In genomic region chrX:677376-677775, GRCh38 we compare ENCODE assay signal across 1 cellular context.
TF ChIP-seq lines count a peak whose summit lies in the region.

No MANE protein-coding gene starts in this region.

TF ChIP-seq in H1, 55 proteins besides CTCF, POLR2A, EP300 and RAD21:
- TF ChIP-seq TEAD4 (IDR thresholded peaks at IDR 0.05; ENCODE audit: low read depth, low read length) = no peak
- no peak for TF ChIP-seq PHF8 (conservative IDR thresholded peaks at IDR 0.05; ENCODE audit: low read depth, low read length)
- TF ChIP-seq HDAC6 (IDR thresholded peaks at IDR 0.05; ENCODE audit: low read depth, low read length) = no peak
- no peak for TF ChIP-seq RBBP5 (IDR thresholded peaks at IDR 0.05; ENCODE audit: borderline replicate concordance, low read depth, low read length)
- no peak for TF ChIP-seq CHD1 (IDR thresholded peaks at IDR 0.05; ENCODE audit: low read depth, low read length)
- TF ChIP-seq EZH2 (IDR thresholded peaks at IDR 0.05; ENCODE audit: low read depth, low read length, severe bottlenecking) = no peak
- TF ChIP-seq POLR2AphosphoS5 (IDR thresholded peaks at IDR 0.05; ENCODE audit: low read depth, low read length) = no peak
- no peak for TF ChIP-seq CREB1 (IDR thresholded peaks at IDR 0.05)
- TF ChIP-seq SRF (IDR thresholded peaks at IDR 0.05; ENCODE audit: low read depth, low read length) = no peak
- no peak for TF ChIP-seq KDM1A (IDR thresholded peaks at IDR 0.05; ENCODE audit: borderline replicate concordance, low read length)
- no peak for TF ChIP-seq YY1 (IDR thresholded peaks at IDR 0.05; ENCODE audit: low read depth, low read length)
- TF ChIP-seq KDM5A (IDR thresholded peaks at IDR 0.05; ENCODE audit: low read length) = no peak
- no peak for TF ChIP-seq JUND (IDR thresholded peaks at IDR 0.05; ENCODE audit: low read length)
- TF ChIP-seq TBP (IDR thresholded peaks at IDR 0.05; ENCODE audit: low read depth, low read length) = no peak
- no peak for TF ChIP-seq ATF3 (IDR thresholded peaks at IDR 0.05; ENCODE audit: insufficient read depth, low read depth, low read length)
- TF ChIP-seq RFX5 (IDR thresholded peaks at IDR 0.05; ENCODE audit: borderline replicate concordance, low read depth, low read length) = no peak
- TF ChIP-seq, protein P1, sequence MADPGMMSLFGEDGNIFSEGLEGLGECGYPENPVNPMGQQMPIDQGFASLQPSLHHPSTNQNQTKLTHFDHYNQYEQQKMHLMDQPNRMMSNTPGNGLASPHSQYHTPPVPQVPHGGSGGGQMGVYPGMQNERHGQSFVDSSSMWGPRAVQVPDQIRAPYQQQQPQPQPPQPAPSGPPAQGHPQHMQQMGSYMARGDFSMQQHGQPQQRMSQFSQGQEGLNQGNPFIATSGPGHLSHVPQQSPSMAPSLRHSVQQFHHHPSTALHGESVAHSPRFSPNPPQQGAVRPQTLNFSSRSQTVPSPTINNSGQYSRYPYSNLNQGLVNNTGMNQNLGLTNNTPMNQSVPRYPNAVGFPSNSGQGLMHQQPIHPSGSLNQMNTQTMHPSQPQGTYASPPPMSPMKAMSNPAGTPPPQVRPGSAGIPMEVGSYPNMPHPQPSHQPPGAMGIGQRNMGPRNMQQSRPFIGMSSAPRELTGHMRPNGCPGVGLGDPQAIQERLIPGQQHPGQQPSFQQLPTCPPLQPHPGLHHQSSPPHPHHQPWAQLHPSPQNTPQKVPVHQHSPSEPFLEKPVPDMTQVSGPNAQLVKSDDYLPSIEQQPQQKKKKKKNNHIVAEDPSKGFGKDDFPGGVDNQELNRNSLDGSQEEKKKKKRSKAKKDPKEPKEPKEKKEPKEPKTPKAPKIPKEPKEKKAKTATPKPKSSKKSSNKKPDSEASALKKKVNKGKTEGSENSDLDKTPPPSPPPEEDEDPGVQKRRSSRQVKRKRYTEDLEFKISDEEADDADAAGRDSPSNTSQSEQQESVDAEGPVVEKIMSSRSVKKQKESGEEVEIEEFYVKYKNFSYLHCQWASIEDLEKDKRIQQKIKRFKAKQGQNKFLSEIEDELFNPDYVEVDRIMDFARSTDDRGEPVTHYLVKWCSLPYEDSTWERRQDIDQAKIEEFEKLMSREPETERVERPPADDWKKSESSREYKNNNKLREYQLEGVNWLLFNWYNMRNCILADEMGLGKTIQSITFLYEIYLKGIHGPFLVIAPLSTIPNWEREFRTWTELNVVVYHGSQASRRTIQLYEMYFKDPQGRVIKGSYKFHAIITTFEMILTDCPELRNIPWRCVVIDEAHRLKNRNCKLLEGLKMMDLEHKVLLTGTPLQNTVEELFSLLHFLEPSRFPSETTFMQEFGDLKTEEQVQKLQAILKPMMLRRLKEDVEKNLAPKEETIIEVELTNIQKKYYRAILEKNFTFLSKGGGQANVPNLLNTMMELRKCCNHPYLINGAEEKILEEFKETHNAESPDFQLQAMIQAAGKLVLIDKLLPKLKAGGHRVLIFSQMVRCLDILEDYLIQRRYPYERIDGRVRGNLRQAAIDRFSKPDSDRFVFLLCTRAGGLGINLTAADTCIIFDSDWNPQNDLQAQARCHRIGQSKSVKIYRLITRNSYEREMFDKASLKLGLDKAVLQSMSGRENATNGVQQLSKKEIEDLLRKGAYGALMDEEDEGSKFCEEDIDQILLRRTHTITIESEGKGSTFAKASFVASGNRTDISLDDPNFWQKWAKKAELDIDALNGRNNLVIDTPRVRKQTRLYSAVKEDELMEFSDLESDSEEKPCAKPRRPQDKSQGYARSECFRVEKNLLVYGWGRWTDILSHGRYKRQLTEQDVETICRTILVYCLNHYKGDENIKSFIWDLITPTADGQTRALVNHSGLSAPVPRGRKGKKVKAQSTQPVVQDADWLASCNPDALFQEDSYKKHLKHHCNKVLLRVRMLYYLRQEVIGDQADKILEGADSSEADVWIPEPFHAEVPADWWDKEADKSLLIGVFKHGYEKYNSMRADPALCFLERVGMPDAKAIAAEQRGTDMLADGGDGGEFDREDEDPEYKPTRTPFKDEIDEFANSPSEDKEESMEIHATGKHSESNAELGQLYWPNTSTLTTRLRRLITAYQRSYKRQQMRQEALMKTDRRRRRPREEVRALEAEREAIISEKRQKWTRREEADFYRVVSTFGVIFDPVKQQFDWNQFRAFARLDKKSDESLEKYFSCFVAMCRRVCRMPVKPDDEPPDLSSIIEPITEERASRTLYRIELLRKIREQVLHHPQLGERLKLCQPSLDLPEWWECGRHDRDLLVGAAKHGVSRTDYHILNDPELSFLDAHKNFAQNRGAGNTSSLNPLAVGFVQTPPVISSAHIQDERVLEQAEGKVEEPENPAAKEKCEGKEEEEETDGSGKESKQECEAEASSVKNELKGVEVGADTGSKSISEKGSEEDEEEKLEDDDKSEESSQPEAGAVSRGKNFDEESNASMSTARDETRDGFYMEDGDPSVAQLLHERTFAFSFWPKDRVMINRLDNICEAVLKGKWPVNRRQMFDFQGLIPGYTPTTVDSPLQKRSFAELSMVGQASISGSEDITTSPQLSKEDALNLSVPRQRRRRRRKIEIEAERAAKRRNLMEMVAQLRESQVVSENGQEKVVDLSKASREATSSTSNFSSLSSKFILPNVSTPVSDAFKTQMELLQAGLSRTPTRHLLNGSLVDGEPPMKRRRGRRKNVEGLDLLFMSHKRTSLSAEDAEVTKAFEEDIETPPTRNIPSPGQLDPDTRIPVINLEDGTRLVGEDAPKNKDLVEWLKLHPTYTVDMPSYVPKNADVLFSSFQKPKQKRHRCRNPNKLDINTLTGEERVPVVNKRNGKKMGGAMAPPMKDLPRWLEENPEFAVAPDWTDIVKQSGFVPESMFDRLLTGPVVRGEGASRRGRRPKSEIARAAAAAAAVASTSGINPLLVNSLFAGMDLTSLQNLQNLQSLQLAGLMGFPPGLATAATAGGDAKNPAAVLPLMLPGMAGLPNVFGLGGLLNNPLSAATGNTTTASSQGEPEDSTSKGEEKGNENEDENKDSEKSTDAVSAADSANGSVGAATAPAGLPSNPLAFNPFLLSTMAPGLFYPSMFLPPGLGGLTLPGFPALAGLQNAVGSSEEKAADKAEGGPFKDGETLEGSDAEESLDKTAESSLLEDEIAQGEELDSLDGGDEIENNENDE (IDR thresholded peaks at IDR 0.05; ENCODE audit: insufficient replicate concordance, low read length) = no peak
- TF ChIP-seq CEBPB (IDR thresholded peaks at IDR 0.05; ENCODE audit: low read depth, low read length) = no peak
- TF ChIP-seq ASH2L (IDR thresholded peaks at IDR 0.05; ENCODE audit: low read length) = no peak
- TF ChIP-seq SP4 (IDR thresholded peaks at IDR 0.05; ENCODE audit: low read length) = no peak
